9 cellular contexts compared by ENCODE assay signal in genomic region chr13:108322206-108322824, GRCh38. TPM values are rescaled to one million over a fixed set of nuclear protein-coding genes. Genes with fewer than 3 reads are reported as not detected.
DNase-seq lines count a peak whose midpoint lies in the region; ATAC-seq and TF ChIP-seq lines count a peak whose summit lies in the region.
"Had no signal": no experiment of that assay in that cellular context is flagged by ENCODE, and none has a peak within 500 bp of the region (broad histone marks: within the 10 kb centered on the region; RNA-seq: fewer than 3 reads in every experiment).

No MANE protein-coding gene starts in this region.

- H3K9me3 ChIP-seq in PC-9 (ENCODE audit: insufficient read depth, low read depth): no peaks in the 10 kb centered on the region

- peak; percentile 94 for TF ChIP-seq CTCF in PC-9 (conservative IDR thresholded peaks at IDR 0.05)
- TF ChIP-seq CTCF in lower leg skin (IDR thresholded peaks at IDR 0.05): no peak

- no peak overlapping the region for H3K4me3 Mint-ChIP-seq in effector memory CD8-positive, alpha-beta T cell

- H2BK120ac ChIP-seq in mesendoderm (ENCODE audit: low read depth, low read length): no peak overlapping the region

- TF ChIP-seq POLR2A in lower leg skin (IDR thresholded peaks at IDR 0.05): no peak

- H3K18ac ChIP-seq in mesendoderm (ENCODE audit: low read length): no peak overlapping the region

- WGBS in mesendoderm (ENCODE audit: extremely low coverage, insufficient coverage, low lambda C conversion rate): no CpG with 5 or more reads among the region's 2 CpGs
- 24 to 27% methylated on average over 2 of the region's 2 CpGs for WGBS in lower leg skin, 2 donors

- H3K4me1 ChIP-seq in PC-9 (replicated peaks; ENCODE audit: insufficient read depth) (no peaks in the 10 kb centered on the region), mesendoderm (ENCODE audit: control insufficient read depth, low read depth, low read length) (peaks cover 5% of the 10 kb centered on the region)

- DNase-seq in NCI-H2081 (lab: John Stamatoyannopoulos, UW) (peak; percentile 30 to 32), NCI-H2081 treated with DMSO at 0.1 percent for 48 hours (lab: John Stamatoyannopoulos, UW) (no peak), PC-9 (no peak), mesendoderm (peak; percentile 23), lower leg skin (ENCODE audit: low spot score in 2 of 2) (no peak)
- peak in 1 of 3 experiments; percentile 9 for DNase-seq in effector memory CD8-positive, alpha-beta T cell

- H3K23ac ChIP-seq in mesendoderm (ENCODE audit: low read length): no peak overlapping the region

- H3K27ac ChIP-seq in PC-9 (no peak overlapping the region), mesendoderm (ENCODE audit: low read depth, low read length) (no peak overlapping the region)
- H3K27ac ChIP-seq: BLaER1 treated with 17β-estradiol and CSF1 and Interleukin-3, amounts not matched to agents 10 nM and 100 nM had no signal

- no peak overlapping the region for H4K8ac ChIP-seq in mesendoderm (ENCODE audit: low read depth, low read length)

- no TSS peak for BruUV-seq in PC-9 (replicated peaks; lab: Mats Ljungman, UMichigan)

- ATAC-seq in GM21526 (IDR thresholded peaks at IDR 0.05; ENCODE audit: low FRiP score, unreplicated experiment) (peak; percentile 81), HG03571 (IDR thresholded peaks at IDR 0.05; ENCODE audit: unreplicated experiment) (peak; percentile 70)
- ATAC-seq in effector memory CD8-positive, alpha-beta T cell (replicated peaks): peak; percentile 79

- no peak overlapping the region for H3K4me2 ChIP-seq in PC-9
- H3K4me2 ChIP-seq in mesendoderm (ENCODE audit: low read length): no peak overlapping the region

- H3K4me1 Mint-ChIP-seq in effector memory CD8-positive, alpha-beta T cell (ENCODE audit: low read depth in 2 of 2): peaks cover 2 to 6% of the 10 kb centered on the region in 2 donors

- no peak overlapping the region for H2AFZ ChIP-seq in PC-9

- intact Hi-C loops in PC-9 (cut with micrococcal nuclease; ENCODE audit: unreplicated experiment): loop anchor here (2.0 kb wide), 1 partner anchor 574 kb away; no protein-coding TSS in a partner anchor
- intact Hi-C loops in lower leg skin (cut with DNase I; ENCODE audit: low total_unique reads): loop anchor here (10.0 kb wide), 1 partner anchor 572 kb away; no protein-coding TSS in a partner anchor

- no peak overlapping the region for H3K9ac ChIP-seq in mesendoderm (ENCODE audit: low read length)
- H3K9ac ChIP-seq: BLaER1 treated with 17β-estradiol and CSF1 and Interleukin-3, amounts not matched to agents 10 nM and 100 nM had no signal

- no peaks in the 10 kb centered on the region; the same call in 1 of the 2 replicates for H4K20me1 ChIP-seq in PC-9 (ENCODE audit: insufficient read depth)
- H4K20me1 ChIP-seq: BLaER1 treated with 17β-estradiol and CSF1 and Interleukin-3, amounts not matched to agents 10 nM and 100 nM had no signal

- no peaks in the 10 kb centered on the region for H3F3A ChIP-seq in PC-9 (ENCODE audit: insufficient read depth, low read depth)

- H4K5ac ChIP-seq in mesendoderm (ENCODE audit: low read length): no peak overlapping the region

- H3K27me3 Mint-ChIP-seq in effector memory CD8-positive, alpha-beta T cell: peaks cover 19 to 38% of the 10 kb centered on the region in 2 donors

- H3K27ac Mint-ChIP-seq in effector memory CD8-positive, alpha-beta T cell: no peak overlapping the region

- H3K27me3 ChIP-seq in PC-9 (ENCODE audit: insufficient read depth, low read depth): peaks cover 61% of the 10 kb centered on the region
- H3K27me3 ChIP-seq in mesendoderm (ENCODE audit: insufficient read depth, low read length, poor library complexity): no peaks in the 10 kb centered on the region
- H3K27me3 ChIP-seq: BLaER1 treated with 17β-estradiol and CSF1 and Interleukin-3, amounts not matched to agents 10 nM and 100 nM had no signal

- H3K79me2 ChIP-seq in PC-9 (ENCODE audit: low read depth): no peaks in the 10 kb centered on the region
- H3K79me2 ChIP-seq in mesendoderm (ENCODE audit: control insufficient read depth, insufficient read depth, low read length): no peaks in the 10 kb centered on the region

- H3K9me3 Mint-ChIP-seq in effector memory CD8-positive, alpha-beta T cell: no peaks in the 10 kb centered on the region

- H3K4me3 ChIP-seq in PC-9 (no peak overlapping the region), mesendoderm (ENCODE audit: low read length) (no peak overlapping the region), lower leg skin (ENCODE audit: low read depth, poor library complexity, severe bottlenecking) (no peak overlapping the region)
- H3K4me3 ChIP-seq: BLaER1 treated with 17β-estradiol and CSF1 and Interleukin-3, amounts not matched to agents 10 nM and 100 nM had no signal

- POLR2A ChIA-PET in PC-9 (lab: Charles Lee; ENCODE audit: unreplicated experiment): no interaction called here

- H3K79me1 ChIP-seq in mesendoderm (ENCODE audit: low read length): no peaks in the 10 kb centered on the region

- H2AK5ac ChIP-seq in mesendoderm (ENCODE audit: low read length): no peak overlapping the region

- no peak overlapping the region for H3K56ac ChIP-seq in mesendoderm (ENCODE audit: low read length)

- H2BK5ac ChIP-seq in mesendoderm (ENCODE audit: low read length): no peak overlapping the region

- no peaks in the 10 kb centered on the region for H3K36me3 Mint-ChIP-seq in effector memory CD8-positive, alpha-beta T cell (ENCODE audit: insufficient read depth)

- CTCF ChIA-PET in PC-9 (lab: Charles Lee): no interaction called here

- H3K9me2 ChIP-seq in PC-9 (ENCODE audit: insufficient read depth): no peaks in the 10 kb centered on the region

- H2BK15ac ChIP-seq in mesendoderm (replicated peaks; ENCODE audit: low read depth): no peak overlapping the region

- H3K4ac ChIP-seq in mesendoderm (ENCODE audit: low read depth, low read length): no peak overlapping the region

- H3K36me3 ChIP-seq in PC-9 (ENCODE audit: low read depth) (no peaks in the 10 kb centered on the region), mesendoderm (ENCODE audit: control insufficient read depth, insufficient read depth, low read length) (no peaks in the 10 kb centered on the region)
- H3K36me3 ChIP-seq: BLaER1 treated with 17β-estradiol and CSF1 and Interleukin-3, amounts not matched to agents 10 nM and 100 nM had no signal

RNA-seq across cellular contexts. Expression of gene TNFSF13B, which starts 52.8 kb away (rescaled TPM):
- total RNA-seq in PC-9 (2021) (2.0 and 4.4 TPM in 2 replicates), lower leg skin (1 to 10 TPM in 1 of 4 donors, under 1 TPM in 3; 0.38 to 2.5 (median 0.69) TPM)
- polyA plus RNA-seq in mesendoderm (2013, experiment 1 of 2): 0.24 TPM
- polyA plus RNA-seq in mesendoderm (2013, experiment 2 of 2): 0.18 TPM

Comparison
In these comparisons a context has a peak if more than half of its experiments do, and no peak if none do; other contexts are left out.
1. DNase-seq: peak in NCI-H2081 (2 of 2) and mesendoderm (single experiment); none in NCI-H2081 treated with DMSO at 0.1 percent for 48 hours (single experiment), PC-9 (0 of 2) and lower leg skin (0 of 2).
2. Peak in every context shown above with its lines, with median percentiles within 50 percentile points of each other: ATAC-seq.